ENCODE assay signal across 1 cellular context in genomic region chr7:75876126-75876881, GRCh38.
TF ChIP-seq lines count a peak whose summit lies in the region.

No MANE protein-coding gene starts in this region.

TF ChIP-seq in HepG2, 621 proteins besides CTCF, POLR2A, EP300 and RAD21:
- TF ChIP-seq ZNF629 (CRISPR knock-in tag; conservative IDR thresholded peaks at IDR 0.05) (peak; percentile 53), BCL6 (CRISPR knock-in tag; IDR thresholded peaks at IDR 0.05) (0 out of 2 replicates have a peak, but pooled peaks have one; percentile 11), KMT2A (CRISPR knock-in tag; IDR thresholded peaks at IDR 0.05) (no peak), ZNF121 (CRISPR knock-in tag; IDR thresholded peaks at IDR 0.05) (peak; percentile 65)
